In the genomic region with DNA sequence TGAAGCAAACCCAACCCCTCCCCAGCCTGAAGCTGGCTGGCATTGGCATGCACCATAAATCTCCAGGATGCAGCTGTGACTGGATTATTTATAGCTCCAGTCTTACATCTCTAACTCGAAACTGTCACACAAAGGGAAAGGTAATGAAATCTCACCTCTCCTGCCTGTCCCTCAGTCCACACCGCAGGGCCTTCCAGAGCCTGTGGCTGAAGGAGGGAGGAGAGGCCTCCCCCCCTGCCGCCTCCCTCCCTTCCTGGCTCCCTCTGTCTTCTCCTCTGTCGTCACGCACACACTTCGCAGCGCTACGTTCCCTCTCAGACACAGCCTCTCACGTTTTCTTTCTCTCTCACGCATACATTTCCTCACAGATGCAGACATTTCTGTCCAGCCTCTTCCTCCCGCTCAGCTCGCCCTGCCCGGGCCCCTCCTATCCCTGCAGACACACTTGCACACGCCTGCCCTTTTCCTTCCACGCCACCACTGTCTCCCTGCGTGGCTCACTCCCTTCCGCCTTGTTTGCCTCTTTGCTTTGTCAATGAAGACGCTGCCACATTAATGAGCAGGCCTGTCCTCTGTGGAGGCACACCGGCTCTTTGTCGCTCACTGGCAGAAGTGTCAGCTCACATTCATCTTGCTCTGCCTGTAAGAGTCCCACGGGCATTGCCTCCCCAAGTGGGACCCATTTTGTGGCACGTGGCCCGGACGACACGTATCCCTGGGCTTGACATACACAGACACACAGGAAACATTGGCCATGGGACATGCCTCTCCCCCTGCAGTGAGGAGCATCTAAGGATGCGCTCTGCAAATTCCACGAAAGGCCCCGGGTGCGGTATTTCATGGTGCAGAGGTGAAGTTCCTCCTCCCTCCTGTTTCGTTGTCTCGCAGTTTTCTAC, we compare ENCODE assay signal across 8 cellular contexts. TPM values are rescaled to one million over a fixed set of nuclear protein-coding genes. Genes with fewer than 3 reads are reported as not detected.
DNase-seq lines count a peak whose midpoint lies in the region; ATAC-seq and TF ChIP-seq lines count a peak whose summit lies in the region.

No MANE protein-coding gene starts in this region.

- H3K9me3 ChIP-seq in gastroesophageal sphincter: no peaks in the 10 kb centered on the region

- no peak overlapping the region for H3K4me3 ChIP-seq in GM06990 (replicated peaks; ENCODE audit: low read depth, low read length)
- peak overlapping the region in 1 of 2 donors; percentile 35 for H3K4me3 ChIP-seq in gastroesophageal sphincter

- in situ Hi-C loops in GM13977 (cut with MboI; ENCODE audit: low pct_unique_long_range_greater_than_20kb, low sequenced_read_pairs, unreplicated experiment): no loop called here

- ATAC-seq in HG03354 (IDR thresholded peaks at IDR 0.05; ENCODE audit: poor library complexity, severe bottlenecking, unreplicated experiment): peak; percentile 58
- peak; percentile 86 for ATAC-seq in gastroesophageal sphincter
- peak; percentile 89 for ATAC-seq in sciatic nerve

- WGBS in gastroesophageal sphincter (ENCODE audit: low coverage in 1 of 2), 2 donors: 0 to 18% methylated on average over 11 to 22 of the region's 31 CpGs

- intact Hi-C loops in sciatic nerve (cut with DNase I): no loop called here

- H3K27me3 ChIP-seq in GM06990 (replicated peaks; ENCODE audit: control insufficient read depth, insufficient read depth, low read length) (no peaks in the 10 kb centered on the region), gastroesophageal sphincter (no peaks in the 10 kb centered on the region)

- no peak for TF ChIP-seq POLR2A in gastroesophageal sphincter (IDR thresholded peaks at IDR 0.05)

- peak overlapping the region in 3 of 4 donors; percentile 64 to 65 (median 64) for H3K27ac ChIP-seq in gastroesophageal sphincter

- peak; percentile 71 for DNase-seq in GM06990 (ENCODE audit: extremely low read depth, insufficient read length)
- peak; percentile 48 for DNase-seq in SHP77 treated with DMSO at 0.1 percent for 48 hours (lab: John Stamatoyannopoulos, UW)
- no peak for DNase-seq in sciatic nerve (ENCODE audit: low spot score)
- DNase-seq in germinal center (ENCODE audit: low spot score): no peak
- DNase-seq in GM13977 (ENCODE audit: low spot score): no peak
- no peak for DNase-seq in NCI-H226

- no peaks in the 10 kb centered on the region for H3K36me3 ChIP-seq in GM06990 (ENCODE audit: control insufficient read depth, insufficient read depth, low read length)
- H3K36me3 ChIP-seq in gastroesophageal sphincter: no peaks in the 10 kb centered on the region

- H3K4me1 ChIP-seq in gastroesophageal sphincter: peaks cover 0 to 16% (median 10%) of the 10 kb centered on the region in 3 donors

- no peak for TF ChIP-seq EP300 in gastroesophageal sphincter (IDR thresholded peaks at IDR 0.05)

- TF ChIP-seq CTCF in GM06990 (IDR thresholded peaks at IDR 0.05; ENCODE audit: insufficient read depth, low read length, poor library complexity, severe bottlenecking) (no peak), gastroesophageal sphincter (IDR thresholded peaks at IDR 0.05) (no peak), GM13977 (IDR thresholded peaks at IDR 0.05; ENCODE audit: extremely low read depth, insufficient read depth, missing control alignments) (no peak)

RNA-seq across cellular contexts. Expression of a gene that starts 27.9 kb away (rescaled TPM):
- total RNA-seq in gastroesophageal sphincter (10 to 100 TPM; 53.7 to 75.6 (median 59.9) TPM), sciatic nerve (59.6 TPM)

Comparison
In these comparisons a context has a peak if more than half of its experiments do, and no peak if none do; other contexts are left out.
1. DNase-seq: peak in GM06990 (single experiment) and SHP77 treated with DMSO at 0.1 percent for 48 hours (single experiment); none in sciatic nerve (single experiment), germinal center (single experiment), GM13977 (single experiment) and NCI-H226 (single experiment).
2. Peak in every context shown above with its lines, with median percentiles within 50 percentile points of each other: ATAC-seq.